In genomic region chr1:3364526-3364925, GRCh38 we compare ENCODE assay signal across 23 cellular contexts.
A peak's percentile ranks its signal among the peaks of the same experiment; 100 is the strongest.
DNase-seq lines count a peak whose midpoint lies in the region; ATAC-seq, FAIRE-seq and TF ChIP-seq lines count a peak whose summit lies in the region.
"Had no signal": no experiment of that assay in that cellular context is flagged by ENCODE, and none has a peak within 500 bp of the region (broad histone marks: within the 10 kb centered on the region; RNA-seq: fewer than 3 reads in every experiment).

No MANE protein-coding gene starts in this region.

- 88 to 93% methylated on average over 14 to 18 of the region's 18 CpGs for WGBS in endodermal cell (ENCODE audit: insufficient coverage in 1 of 2, insufficient read length in 1 of 2), 2 experiments
- WGBS in testis, 2 donors = 85% methylated on average over 9 to 18 of the region's 18 CpGs

- intact Hi-C loops in Right ventricle myocardium inferior (cut with DNase I) = no loop called here
- intact Hi-C loops in Right ventricle myocardium superior (cut with DNase I) = no loop called here
- intact Hi-C loops in testis (cut with DNase I; ENCODE audit: low total_unique reads) = no loop called here

- no peaks in the 10 kb centered on the region for H3K9me3 Mint-ChIP-seq in endodermal cell
- H3K9me3 Mint-ChIP-seq: CD8-positive, alpha-beta T cell; HFFc6 had no signal

- H3K4me3 ChIP-seq in endodermal cell (ENCODE audit: low read length) (no peak overlapping the region), testis (no peak overlapping the region)
- H3K4me3 ChIP-seq: A549 had no signal

- ATAC-seq in Right ventricle myocardium inferior (no peak), Right ventricle myocardium superior (ENCODE audit: poor library complexity) (no peak), GM18519 (IDR thresholded peaks at IDR 0.05; ENCODE audit: low FRiP score, unreplicated experiment) (no peak)
- ATAC-seq: A549; CD8-positive, alpha-beta T cell; HCT116 had no signal

- H3K36me3 ChIP-seq in endodermal cell (ENCODE audit: control insufficient read depth, insufficient read depth, low read length) (no peaks in the 10 kb centered on the region), testis (ENCODE audit: low read depth, missing control alignments) (no peaks in the 10 kb centered on the region)

- H3K4me1 ChIP-seq in endodermal cell (ENCODE audit: control insufficient read depth, insufficient read depth, low read length) (no peaks in the 10 kb centered on the region), testis (peaks cover 49% of the 10 kb centered on the region)
- H3K4me1 ChIP-seq: A549 had no signal

- H3K4me1 Mint-ChIP-seq in endodermal cell = no peaks in the 10 kb centered on the region

- H3K4me3 Mint-ChIP-seq in endodermal cell = no peak overlapping the region
- H3K4me3 Mint-ChIP-seq: CD8-positive, alpha-beta T cell; HFFc6 had no signal

- DNase-seq in Right ventricle myocardium inferior (ENCODE audit: missing footprints) (peak; percentile 20), Right ventricle myocardium superior (no peak), endodermal cell (no peak), testis (peak; percentile 62), D341Med (ENCODE audit: low spot score) (no peak), frontal cortex (ENCODE audit: low spot score in 2 of 2) (no peak)
- DNase-seq: AML-193; CD8-positive, alpha-beta T cell; COR-L47; DMS153; DMS79; GDM1; GOT3; H7; HFFc6; IMR-90 had no signal

- H3K36me3 Mint-ChIP-seq in endodermal cell (ENCODE audit: low read depth) = no peaks in the 10 kb centered on the region
- H3K36me3 Mint-ChIP-seq: CD8-positive, alpha-beta T cell had no signal

- no peaks in the 10 kb centered on the region for H3K9me3 ChIP-seq in endodermal cell (ENCODE audit: control insufficient read depth, low read length)
- no peaks in the 10 kb centered on the region for H3K9me3 ChIP-seq in testis
- H3K9me3 ChIP-seq: A549 had no signal

- no peak for FAIRE-seq in frontal cortex (lab: Jason Lieb, UNC)
- FAIRE-seq: A549, D721Med, GM12892, HTR-8/SVneo had no signal

- TF ChIP-seq CTCF in endodermal cell (conservative IDR thresholded peaks at IDR 0.05) (no peak), testis (IDR thresholded peaks at IDR 0.05) (no peak)

- no peak overlapping the region for H3K9ac ChIP-seq in endodermal cell (ENCODE audit: extremely low read depth, low read length, poor library complexity, severe bottlenecking)

- H3K27ac Mint-ChIP-seq in endodermal cell = no peak overlapping the region
- H3K27ac Mint-ChIP-seq: CD8-positive, alpha-beta T cell; HFFc6 had no signal

- no peaks in the 10 kb centered on the region for H3K27me3 ChIP-seq in endodermal cell (ENCODE audit: control insufficient read depth, insufficient read depth, low read length, poor library complexity, severe bottlenecking)
- no peaks in the 10 kb centered on the region for H3K27me3 ChIP-seq in testis

- H3K27me3 Mint-ChIP-seq in endodermal cell (ENCODE audit: insufficient read depth) = no peaks in the 10 kb centered on the region

- TF ChIP-seq POLR2A in testis (IDR thresholded peaks at IDR 0.05) = no peak

- H3K27ac ChIP-seq in endodermal cell (ENCODE audit: low read depth, low read length) = peak overlapping the region; percentile 94
- H3K27ac ChIP-seq in testis = peak overlapping the region in 1 of 2 donors; percentile 10
- H3K27ac ChIP-seq: 22Rv1, A549 had no signal

Comparison
In these comparisons a context has a peak if more than half of its experiments do, and no peak if none do; other contexts are left out.
1. DNase-seq: peak in Right ventricle myocardium inferior (single experiment) and testis (single experiment); none in Right ventricle myocardium superior (single experiment), endodermal cell (single experiment), D341Med (single experiment) and frontal cortex (0 of 2).